Comparison of ENCODE assay signal across 8 cellular contexts in genomic region chr15:85330941-85331588, GRCh38. TPM values are rescaled to one million over a fixed set of nuclear protein-coding genes. Genes with fewer than 3 reads are reported as not detected.
DNase-seq lines count a peak whose midpoint lies in the region; ATAC-seq and TF ChIP-seq lines count a peak whose summit lies in the region.

No MANE protein-coding gene starts in this region.

- TF ChIP-seq CTCF in esophagus muscularis mucosa (IDR thresholded peaks at IDR 0.05): peak; percentile 88 to 96 (median 92)
- TF ChIP-seq CTCF in nephron (IDR thresholded peaks at IDR 0.05; ENCODE audit: unreplicated experiment in 3 of 3): peak; percentile 76 to 90 (median 79)
- peak in 5 of 7 experiments; percentile 67 to 86 (median 80) for TF ChIP-seq CTCF in stomach (IDR thresholded peaks at IDR 0.05)

- peak overlapping the region; percentile 62 for H3K27ac ChIP-seq in CD4-positive, alpha-beta memory T cell (ENCODE audit: low read depth, low read length)
- H3K27ac ChIP-seq in esophagus muscularis mucosa (replicated peaks in 1 of 4): peak overlapping the region; percentile 90 to 93 (median 90)
- peak overlapping the region; percentile 53 to 87 (median 79) for H3K27ac ChIP-seq in stomach

- WGBS in esophagus muscularis mucosa: 37% methylated on average over 13 of the region's 13 CpGs
- WGBS in stomach, 5 donors: 18 to 23% (median 19%) methylated on average over 12 to 13 of the region's 13 CpGs

- TF ChIP-seq EP300 in esophagus muscularis mucosa (IDR thresholded peaks at IDR 0.05): peak; percentile 90
- TF ChIP-seq EP300 in stomach (IDR thresholded peaks at IDR 0.05): peak; percentile 85

- H3K36me3 ChIP-seq in CD4-positive, alpha-beta memory T cell (ENCODE audit: insufficient read depth, low read length): no peaks in the 10 kb centered on the region
- no peaks in the 10 kb centered on the region for H3K36me3 ChIP-seq in esophagus muscularis mucosa
- no peaks in the 10 kb centered on the region for H3K36me3 ChIP-seq in stomach

- H3K9me3 Mint-ChIP-seq in CD4-positive, alpha-beta memory T cell: no peaks in the 10 kb centered on the region
- no peaks in the 10 kb centered on the region for H3K9me3 Mint-ChIP-seq in nephron

- intact Hi-C loops in CD4-positive, alpha-beta memory T cell (cut with micrococcal nuclease): loop anchor here (1.0 to 5.0 kb wide), 7 partner anchors 15 to 376 kb away; no protein-coding TSS in a partner anchor
- intact Hi-C loops in esophagus muscularis mucosa (cut with DNase I): loop anchor here (5.0 to 10.0 kb wide), 4 partner anchors 51 to 394 kb away; partner anchors contain the start of gene AKAP13
- intact Hi-C loops in stomach (cut with DNase I; ENCODE audit: low total_unique reads): no loop called here

- peak overlapping the region; percentile 92 to 98 (median 95) for H3K4me3 Mint-ChIP-seq in CD4-positive, alpha-beta memory T cell
- peak overlapping the region; percentile 53 to 92 (median 87) for H3K4me3 Mint-ChIP-seq in nephron

- H3K4me3 ChIP-seq in CD4-positive, alpha-beta memory T cell (ENCODE audit: low read length in 2 of 2): peak overlapping the region; percentile 1 to 55
- peak overlapping the region in 1 of 4 donors; percentile 17 for H3K4me3 ChIP-seq in esophagus muscularis mucosa
- no peak overlapping the region for H3K4me3 ChIP-seq in stomach

- H3K27ac Mint-ChIP-seq in CD4-positive, alpha-beta memory T cell: peak overlapping the region; percentile 78 to 96 (median 95)
- H3K27ac Mint-ChIP-seq in nephron: peak overlapping the region; percentile 95 to 99 (median 95)

- no peaks in the 10 kb centered on the region for H3K27me3 Mint-ChIP-seq in CD4-positive, alpha-beta memory T cell
- H3K27me3 Mint-ChIP-seq in nephron (ENCODE audit: low read depth): no peaks in the 10 kb centered on the region

- POLR2A ChIA-PET in CD4-positive, alpha-beta memory T cell (lab: Charles Lee; ENCODE audit: partially characterized antibody): interaction anchor here (0.7 to 5.6 kb wide), 21 partner anchors 14 to 371 kb away, joined by 3 to 89 read pairs (median 4); partner anchors contain the start of gene AKAP13

- CTCF ChIA-PET in CD4-positive, alpha-beta memory T cell (lab: Charles Lee; ENCODE audit: partially characterized antibody): interaction anchor here (0.8 to 6.3 kb wide), 29 partner anchors 9 to 509 kb away, joined by 3 to 124 read pairs (median 5); partner anchors contain the start of gene AKAP13

- peaks cover 28% of the 10 kb centered on the region for H3K4me1 ChIP-seq in CD4-positive, alpha-beta memory T cell (ENCODE audit: insufficient read depth, low read length)
- H3K4me1 ChIP-seq in esophagus muscularis mucosa: peaks cover 26 to 47% (median 33%) of the 10 kb centered on the region in 4 donors
- peaks cover 20 to 39% (median 25%) of the 10 kb centered on the region in 4 donors for H3K4me1 ChIP-seq in stomach

- TF ChIP-seq POLR2A in esophagus muscularis mucosa (IDR thresholded peaks at IDR 0.05; ENCODE audit: low read depth) (no peak), stomach (IDR thresholded peaks at IDR 0.05) (no peak)

- DNase-seq in CD4-positive, alpha-beta memory T cell: peak; percentile 65 to 84 (median 67)
- DNase-seq in NOMO-1 treated with dmso at 0.1 percent for 144 hours (lab: John Stamatoyannopoulos, UW; ENCODE audit: unreplicated experiment) (peak; percentile 69), activated T-cell treated with anti-CD3 and anti-CD28 coated beads for 24 hours (ENCODE audit: low read depth) (peak; percentile 58), esophagus muscularis mucosa (ENCODE audit: extremely low spot score) (peak; percentile 97), stomach (peak; percentile 92)

- H3K9me3 ChIP-seq in CD4-positive, alpha-beta memory T cell (ENCODE audit: control insufficient read depth in 1 of 2, low read length in 2 of 2): no peaks in the 10 kb centered on the region
- no peaks in the 10 kb centered on the region for H3K9me3 ChIP-seq in esophagus muscularis mucosa
- H3K9me3 ChIP-seq in stomach: no peaks in the 10 kb centered on the region

- no peaks in the 10 kb centered on the region for H3K36me3 Mint-ChIP-seq in CD4-positive, alpha-beta memory T cell
- H3K36me3 Mint-ChIP-seq in nephron (ENCODE audit: low read depth): no peaks in the 10 kb centered on the region

- H3K4me1 Mint-ChIP-seq in CD4-positive, alpha-beta memory T cell: peaks cover 33 to 52% (median 44%) of the 10 kb centered on the region in 4 donors
- peaks cover 62% of the 10 kb centered on the region for H3K4me1 Mint-ChIP-seq in nephron

- ATAC-seq in GM19328 (IDR thresholded peaks at IDR 0.05; ENCODE audit: unreplicated experiment): peak; percentile 64
- ATAC-seq in HG03460 (IDR thresholded peaks at IDR 0.05; ENCODE audit: unreplicated experiment): peak; percentile 66

- H3K27me3 ChIP-seq in CD4-positive, alpha-beta memory T cell (ENCODE audit: insufficient read depth, low read length): no peaks in the 10 kb centered on the region
- no peaks in the 10 kb centered on the region for H3K27me3 ChIP-seq in esophagus muscularis mucosa
- no peaks in the 10 kb centered on the region for H3K27me3 ChIP-seq in stomach

RNA-seq across cellular contexts. Expression of gene AKAP13, which starts 49.3 kb away (rescaled TPM):
- 100 to 1,000 TPM; 300 to 319 TPM for total RNA-seq in CD4-positive, alpha-beta memory T cell
- polyA plus RNA-seq in CD4-positive, alpha-beta memory T cell: 100 to 1,000 TPM in 1 of 2 donors, 10 to 100 TPM in 1; 68.7 to 195 TPM
- total RNA-seq in esophagus muscularis mucosa (100 to 1,000 TPM; 232 to 323 (median 284) TPM), stomach (100 to 1,000 TPM; 122 to 395 (median 207) TPM)
- 10 to 100 TPM; 33.1 to 42.5 (median 42.5) TPM for polyA plus RNA-seq in stomach

Comparison
In these comparisons a context has a peak if more than half of its experiments do, and no peak if none do; other contexts are left out.
1. H3K4me3 ChIP-seq: peak in CD4-positive, alpha-beta memory T cell (2 of 2); none in stomach (0 of 4).
2. Peak in every context shown above with its lines, with median percentiles within 50 percentile points of each other: DNase-seq, H3K27ac ChIP-seq and CTCF ChIP-seq.